In genomic region chr3:120451670-120452220, GRCh38 we compare ENCODE assay signal across 9 cellular contexts. TPM values are rescaled to one million over a fixed set of nuclear protein-coding genes. Genes with fewer than 3 reads are reported as not detected.
DNase-seq lines count a peak whose midpoint lies in the region; ATAC-seq, FAIRE-seq and TF ChIP-seq lines count a peak whose summit lies in the region.
"Had no signal": no experiment of that assay in that cellular context is flagged by ENCODE, and none has a peak within 500 bp of the region (broad histone marks: within the 10 kb centered on the region; RNA-seq: fewer than 3 reads in every experiment).

No MANE protein-coding gene starts in this region.

- POLR2A ChIA-PET in activated CD8-positive, alpha-beta T cell treated with anti-CD3 and anti-CD28 coated beads, Interleukin-2, amount 10 ng/mL, durations not matched to agents 7 days and 5 days (lab: Charles Lee) = no interaction called here

- H3K4me1 ChIP-seq in GM23248 (ENCODE audit: insufficient read depth) (peaks cover 16% of the 10 kb centered on the region), hepatocyte (ENCODE audit: insufficient read depth) (peaks cover 16% of the 10 kb centered on the region)

- H3K9me2 ChIP-seq in GM23248 (ENCODE audit: insufficient read depth) (no peaks in the 10 kb centered on the region), hepatocyte (replicated peaks; ENCODE audit: insufficient read depth) (no peaks in the 10 kb centered on the region)

- H2AFZ ChIP-seq in GM23248 (peak overlapping the region; percentile 69), hepatocyte (peak overlapping the region; percentile 83)

- no peak overlapping the region for H3K27ac Mint-ChIP-seq in activated CD8-positive, alpha-beta T cell treated with anti-CD3 and anti-CD28 coated beads, Interleukin-2, amount 10 ng/mL, durations not matched to agents 7 days and 5 days

- CTCF ChIA-PET in activated CD8-positive, alpha-beta T cell treated with anti-CD3 and anti-CD28 coated beads, Interleukin-2, amount 10 ng/mL, durations not matched to agents 7 days and 5 days (lab: Charles Lee) = no interaction called here

- no peak for TF ChIP-seq POLR2A in GM12891 (IDR thresholded peaks at IDR 0.05; ENCODE audit: low read depth, low read length)

- in situ Hi-C loops in GM23248 (cut with MboI) = loop anchor here (10.0 kb wide), 1 partner anchor 103 kb away; no protein-coding TSS in a partner anchor

- peak overlapping the region; percentile 92 for H3K9ac ChIP-seq in GM23248

- H3K4me2 ChIP-seq in GM23248 (ENCODE audit: unreplicated experiment) (peak overlapping the region; percentile 99), hepatocyte (peak overlapping the region; percentile 92)

- H3K36me3 ChIP-seq in GM23248 (ENCODE audit: low read depth) (peaks cover 13% of the 10 kb centered on the region), hepatocyte (replicated peaks; ENCODE audit: insufficient read depth, low read depth) (no peaks in the 10 kb centered on the region)

- H4K20me1 ChIP-seq in GM23248 (ENCODE audit: insufficient read depth) (no peaks in the 10 kb centered on the region), hepatocyte (ENCODE audit: insufficient read depth, poor library complexity, severe bottlenecking) (peaks cover 12% of the 10 kb centered on the region)

- H3K79me2 ChIP-seq in GM23248 (ENCODE audit: insufficient read depth) = peaks cover 42% of the 10 kb centered on the region
- H3K79me2 ChIP-seq in hepatocyte = peaks cover 28% of the 10 kb centered on the region

- TF ChIP-seq CTCF in hepatocyte (IDR thresholded peaks at IDR 0.05; ENCODE audit: poor library complexity) = no peak

- peak; percentile 44 for DNase-seq in GM23248
- DNase-seq in activated CD8-positive, alpha-beta T cell treated with anti-CD3 and anti-CD28 coated beads, Interleukin-2, amount 10 ng/mL, durations not matched to agents 7 days and 5 days = no peak
- no peak for DNase-seq in hepatocyte (ENCODE audit: low spot score)
- no peak for DNase-seq in skeletal muscle cell (ENCODE audit: low read depth)
- DNase-seq in NCI-H2171 (lab: John Stamatoyannopoulos, UW) = no peak
- DNase-seq in stimulated activated CD4-positive, alpha-beta T cell treated with anti-CD3 and anti-CD28 coated beads, Interleukin-4, amount 100 ng/mL, for 1 hour = no peak
- no peak for DNase-seq in GM12891 (ENCODE audit: insufficient read length, low spot score)
- DNase-seq in NCI-H524 (lab: John Stamatoyannopoulos, UW) = no peak

- ATAC-seq in activated CD8-positive, alpha-beta T cell treated with anti-CD3 and anti-CD28 coated beads, Interleukin-2, amount 10 ng/mL, durations not matched to agents 7 days and 5 days = no peak

- peaks cover 54% of the 10 kb centered on the region for H3K27me3 Mint-ChIP-seq in activated CD8-positive, alpha-beta T cell treated with anti-CD3 and anti-CD28 coated beads, Interleukin-2, amount 10 ng/mL, durations not matched to agents 7 days and 5 days (ENCODE audit: low read depth)

- peak overlapping the region; percentile 53 for H3K4me3 Mint-ChIP-seq in activated CD8-positive, alpha-beta T cell treated with anti-CD3 and anti-CD28 coated beads, Interleukin-2, amount 10 ng/mL, durations not matched to agents 7 days and 5 days

- H3K27ac ChIP-seq in GM23248 (peak overlapping the region; percentile 84), hepatocyte (peak overlapping the region; percentile 92)

- no peak for FAIRE-seq in GM12891 (lab: Jason Lieb, UNC)

- peaks cover 4% of the 10 kb centered on the region for H3K9me3 Mint-ChIP-seq in activated CD8-positive, alpha-beta T cell treated with anti-CD3 and anti-CD28 coated beads, Interleukin-2, amount 10 ng/mL, durations not matched to agents 7 days and 5 days (ENCODE audit: insufficient read depth)

- WGBS in GM23248 (ENCODE audit: low coverage in 1 of 2, low lambda C conversion rate in 2 of 2, missing lambda C conversion rate in 2 of 2), 2 experiments = 53 to 60% methylated on average over 9 of the region's 9 CpGs
- 87% methylated on average over 8 of the region's 9 CpGs for WGBS in hepatocyte (ENCODE audit: low lambda C conversion rate, missing lambda C conversion rate)

- H3F3A ChIP-seq in GM23248 (ENCODE audit: insufficient read depth) = peaks cover 33% of the 10 kb centered on the region

- H3K9me3 ChIP-seq in GM23248 (ENCODE audit: low read depth) (no peaks in the 10 kb centered on the region), hepatocyte (ENCODE audit: low read depth) (no peaks in the 10 kb centered on the region)

- H3K27me3 ChIP-seq in GM23248 (replicated peaks; ENCODE audit: insufficient read depth) (no peaks in the 10 kb centered on the region), hepatocyte (no peaks in the 10 kb centered on the region)

- no peaks in the 10 kb centered on the region for H3K36me3 Mint-ChIP-seq in activated CD8-positive, alpha-beta T cell treated with anti-CD3 and anti-CD28 coated beads, Interleukin-2, amount 10 ng/mL, durations not matched to agents 7 days and 5 days (ENCODE audit: low read depth)

- H3K4me1 Mint-ChIP-seq in activated CD8-positive, alpha-beta T cell treated with anti-CD3 and anti-CD28 coated beads, Interleukin-2, amount 10 ng/mL, durations not matched to agents 7 days and 5 days (ENCODE audit: low read depth) = peaks cover 4% of the 10 kb centered on the region

- H3K4me3 ChIP-seq in GM23248 (peak overlapping the region; percentile 81), hepatocyte (no peak overlapping the region), skeletal muscle cell (ENCODE audit: low read depth, low read length) (peak overlapping the region; percentile 90)

TF ChIP-seq in GM12891, 5 proteins besides CTCF, POLR2A, EP300 and RAD21:
- TF ChIP-seq TAF1 (IDR thresholded peaks at IDR 0.05; ENCODE audit: low read depth, low read length) = no peak
- no peak for TF ChIP-seq PAX5 (IDR thresholded peaks at IDR 0.05; ENCODE audit: insufficient read depth, low read length, severe bottlenecking)
- no peak for TF ChIP-seq SPI1 (IDR thresholded peaks at IDR 0.05; ENCODE audit: low read depth, low read length)
- no peak for TF ChIP-seq POLR2AphosphoS5 (IDR thresholded peaks at IDR 0.05; ENCODE audit: low read depth, low read length)
- TF ChIP-seq POU2F2 (IDR thresholded peaks at IDR 0.05; ENCODE audit: low read depth, low read length) = no peak
TF ChIP-seq in GM12891: peak in this region for 0.

RNA-seq across cellular contexts. Expression of gene FSTL1, which starts 1.0 kb away (rescaled TPM):
- total RNA-seq in GM23248 (2014; rRNA removed; shearing (Covaris generic)) = 4,171 and 4,244 TPM in 2 replicates
- polyA plus RNA-seq in GM23248 (2016; fragmentation: Nextera tagmentation; extraction: Ambion mirVana) (1,910 and 1,919 TPM in 2 replicates), hepatocyte (183 and 195 TPM in 2 replicates)
- under 1 TPM; 0.37 to 0.50 TPM for total RNA-seq in activated CD8-positive, alpha-beta T cell treated with anti-CD3 and anti-CD28 coated beads, Interleukin-2, amount 10 ng/mL, durations not matched to agents 7 days and 5 days
- total RNA-seq in hepatocyte = 344 and 390 TPM in 2 replicates
- 0.09 TPM for polyA plus RNA-seq in GM12891 (2012; ENCODE audit: low read depth, missing spikeins)
- total RNA-seq: HT-29 had no signal

Comparison
In these comparisons a context has a peak if more than half of its experiments do, and no peak if none do; other contexts are left out.
1. RNA of gene FSTL1, which starts 1.0 kb away (total RNA-seq): 4,171 to 4,244 TPM in GM23248 and 344 to 390 TPM in hepatocyte; 0.37 to 0.50 TPM in activated CD8-positive, alpha-beta T cell treated with anti-CD3 and anti-CD28 coated beads, Interleukin-2, amount 10 ng/mL, durations not matched to agents 7 days and 5 days; every median in the first group is over 100 times any median in the second.